Comparison of ENCODE assay signal across 1 cellular context in the genomic region with DNA sequence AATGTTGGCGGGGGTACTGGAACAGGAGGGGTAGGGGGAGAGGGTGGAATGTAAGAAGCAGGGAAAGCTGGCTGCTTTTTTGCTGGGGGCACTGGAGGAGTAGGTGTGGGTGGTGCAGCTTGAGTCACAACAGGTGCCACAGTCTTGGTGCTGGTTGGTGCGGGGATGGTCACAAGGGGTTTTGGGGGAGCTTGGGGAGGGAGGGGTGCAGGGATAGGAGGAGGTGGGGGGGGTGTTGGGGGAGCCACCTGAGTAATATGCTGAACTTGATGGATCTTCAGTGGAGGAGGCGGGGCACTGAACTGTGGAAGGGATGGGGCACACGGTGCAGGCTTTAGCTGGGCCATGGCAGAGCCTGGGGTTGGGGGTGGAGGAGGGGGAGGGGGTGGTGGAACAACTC.
TF ChIP-seq lines count a peak whose summit lies in the region.

No MANE protein-coding gene starts in this region.

TF ChIP-seq in GM23338, 12 proteins besides CTCF, POLR2A, EP300 and RAD21 (continued from another document):
- no peak for TF ChIP-seq ZNF462 (CRISPR knock-in tag; IDR thresholded peaks at IDR 0.05)
- no peak for TF ChIP-seq ZNF114 (CRISPR knock-in tag; IDR thresholded peaks at IDR 0.05)
